In the genomic region with DNA sequence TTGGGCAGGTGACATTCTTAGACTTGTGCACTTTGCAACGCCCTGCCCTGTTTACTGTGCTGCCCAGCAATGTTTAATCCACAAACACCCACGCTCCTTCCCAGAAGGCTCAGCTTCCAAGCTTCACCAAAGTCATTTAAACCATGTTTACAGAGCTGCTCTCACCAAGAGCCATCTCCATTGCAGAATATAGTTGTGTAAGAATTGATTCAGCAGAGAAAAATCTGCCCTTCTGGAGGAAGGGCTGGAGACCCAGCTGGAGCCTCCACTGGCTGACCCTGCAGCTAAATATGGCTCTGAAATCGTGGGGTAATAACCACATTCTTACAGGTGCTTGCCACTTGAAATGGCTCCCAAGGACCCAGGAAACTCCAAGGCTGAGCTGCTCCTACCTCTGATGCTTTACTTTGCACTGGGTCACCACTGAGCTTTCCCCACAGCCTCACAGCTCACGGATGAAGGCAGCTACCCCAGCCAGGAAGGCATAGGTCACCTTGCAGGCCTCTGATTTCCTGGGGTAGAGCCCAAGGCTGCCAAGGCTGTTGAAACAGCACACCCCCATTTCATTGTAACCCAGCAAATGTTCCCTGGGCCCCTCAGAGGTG, we compare ENCODE assay signal across 10 cellular contexts. TPM values are rescaled to one million over a fixed set of nuclear protein-coding genes. Genes with fewer than 3 reads are reported as not detected.
DNase-seq lines count a peak whose midpoint lies in the region; ATAC-seq, FAIRE-seq and TF ChIP-seq lines count a peak whose summit lies in the region.
"Had no signal": no experiment of that assay in that cellular context is flagged by ENCODE, and none has a peak within 500 bp of the region (broad histone marks: within the 10 kb centered on the region; RNA-seq: fewer than 3 reads in every experiment).

No MANE protein-coding gene starts in this region.

- TF ChIP-seq CTCF in Panc1 (IDR thresholded peaks at IDR 0.05) (no peak), epithelial cell of proximal tubule (conservative IDR thresholded peaks at IDR 0.05; ENCODE audit: low read depth, low read length) (no peak), osteoblast (IDR thresholded peaks at IDR 0.05; ENCODE audit: extremely low read depth, low read depth, low read length) (no peak)

- no peaks in the 10 kb centered on the region for H3K9me3 Mint-ChIP-seq in CD4-positive, CD25-positive, alpha-beta regulatory T cell

- no peaks in the 10 kb centered on the region for H3K9me3 ChIP-seq in CD4-positive, CD25-positive, alpha-beta regulatory T cell (ENCODE audit: control insufficient read depth in 2 of 2, low read length in 2 of 2)
- H3K9me3 ChIP-seq in Panc1 (ENCODE audit: control insufficient read depth, insufficient read depth, low read depth, low read length): no peaks in the 10 kb centered on the region
- H3K9me3 ChIP-seq in osteoblast (ENCODE audit: low read depth, low read length): no peaks in the 10 kb centered on the region
- H3K9me3 ChIP-seq: heart left ventricle had no signal

- CTCF ChIA-PET in Panc1 (lab: Charles Lee): interaction anchor here (1.4 kb wide), 1 partner anchor 27 kb away, joined by 4 read pairs; no protein-coding TSS in a partner anchor

- peak overlapping the region; percentile 31 for H3K4me2 ChIP-seq in osteoblast (ENCODE audit: insufficient read depth, low read length)

- H3K36me3 Mint-ChIP-seq in CD4-positive, CD25-positive, alpha-beta regulatory T cell: peaks cover 47% of the 10 kb centered on the region

- no peak for FAIRE-seq in frontal cortex (lab: Jason Lieb, UNC)

- H4K20me1 ChIP-seq in osteoblast (ENCODE audit: insufficient read depth, low read length): peaks cover 49% of the 10 kb centered on the region

- H3K4me1 Mint-ChIP-seq in CD4-positive, CD25-positive, alpha-beta regulatory T cell: peaks cover 25 to 89% (median 56%) of the 10 kb centered on the region in 4 donors

- intact Hi-C loops in Panc1 (cut with micrococcal nuclease; ENCODE audit: unreplicated experiment): no loop called here

- peaks cover 60% of the 10 kb centered on the region for H3K36me3 ChIP-seq in CD4-positive, CD25-positive, alpha-beta regulatory T cell (ENCODE audit: control insufficient read depth, insufficient read depth, low read length)
- H3K36me3 ChIP-seq in Panc1 (ENCODE audit: control insufficient read depth, insufficient read depth, low read length) (peaks cover 14% of the 10 kb centered on the region), osteoblast (ENCODE audit: insufficient read depth, low read length) (peaks cover 84% of the 10 kb centered on the region)

- H3K4me1 ChIP-seq in CD4-positive, CD25-positive, alpha-beta regulatory T cell (ENCODE audit: control insufficient read depth, insufficient read depth, low read length, poor library complexity, severe bottlenecking): peaks cover 81% of the 10 kb centered on the region
- H3K4me1 ChIP-seq in Panc1 (ENCODE audit: control insufficient read depth, insufficient read depth, low read length) (peaks cover 23% of the 10 kb centered on the region), osteoblast (ENCODE audit: insufficient read depth, low read length) (peaks cover 61% of the 10 kb centered on the region)

- BruUV-seq in Panc1 (replicated peaks; lab: Mats Ljungman, UMichigan): no TSS peak

- POLR2A ChIA-PET in Panc1 (lab: Charles Lee): no interaction called here

- H3K27me3 Mint-ChIP-seq in CD4-positive, CD25-positive, alpha-beta regulatory T cell: no peaks in the 10 kb centered on the region

- H3K4me3 Mint-ChIP-seq in CD4-positive, CD25-positive, alpha-beta regulatory T cell: peak overlapping the region in 3 of 4 donors; percentile 26 to 73 (median 62)

- ATAC-seq in CD4-positive, CD25-positive, alpha-beta regulatory T cell (ENCODE audit: low read depth in 2 of 2): no peak
- ATAC-seq in Panc1: no peak
- ATAC-seq: activated CD4-positive, CD25-positive, alpha-beta regulatory T cell treated with anti-CD3 and anti-CD28 coated beads, Interleukin-2, amount 50 U/mL, for 24 hours had no signal

- H3K27ac Mint-ChIP-seq in CD4-positive, CD25-positive, alpha-beta regulatory T cell: peak overlapping the region; percentile 1 to 47 (median 36)

- no peak overlapping the region for H3K4me3 ChIP-seq in CD4-positive, CD25-positive, alpha-beta regulatory T cell (ENCODE audit: low read depth, low read length)
- no peak overlapping the region for H3K4me3 ChIP-seq in Panc1 (ENCODE audit: low read depth in 2 of 2, low read length in 2 of 2)
- no peak overlapping the region for H3K4me3 ChIP-seq in epithelial cell of proximal tubule (ENCODE audit: low read depth, low read length)
- H3K4me3 ChIP-seq in osteoblast (ENCODE audit: insufficient read depth, low read length): no peak overlapping the region
- H3K4me3 ChIP-seq: heart left ventricle had no signal

- no peaks in the 10 kb centered on the region for H3K27me3 ChIP-seq in CD4-positive, CD25-positive, alpha-beta regulatory T cell (ENCODE audit: control insufficient read depth, insufficient read depth, low read length)
- H3K27me3 ChIP-seq in Panc1 (ENCODE audit: control insufficient read depth, insufficient read depth, low read length) (no peaks in the 10 kb centered on the region), osteoblast (ENCODE audit: insufficient read depth, low read length) (no peaks in the 10 kb centered on the region)
- H3K27me3 ChIP-seq: heart left ventricle had no signal

- peak overlapping the region; percentile 34 for H3K27ac ChIP-seq in CD4-positive, CD25-positive, alpha-beta regulatory T cell (ENCODE audit: insufficient read depth, low read length, poor library complexity, severe bottlenecking)
- H3K27ac ChIP-seq in Panc1 (ENCODE audit: low read length) (peak overlapping the region; percentile 24; the same call in 1 of the 2 replicates), osteoblast (ENCODE audit: low read depth, low read length) (peak overlapping the region; percentile 87)

- no peak for DNase-seq in CD4-positive, CD25-positive, alpha-beta regulatory T cell
- no peak for DNase-seq in Panc1 (ENCODE audit: low read depth, low spot score)
- DNase-seq in epithelial cell of proximal tubule (ENCODE audit: low read depth): peak; percentile 83
- DNase-seq in osteoblast (ENCODE audit: insufficient read length, low spot score, missing footprints): peak; percentile 89
- DNase-seq in islet precursor cell: no peak
- no peak for DNase-seq in NCI-H1048 (lab: John Stamatoyannopoulos, UW)
- DNase-seq in midbrain (lab: John Stamatoyannopoulos, UW): no peak
- no peak for DNase-seq in frontal cortex (ENCODE audit: low spot score in 2 of 2)
- DNase-seq: heart left ventricle had no signal

- in situ Hi-C loops in Panc1 (cut with HindIII; ENCODE audit: low pct_unique_long_range_greater_than_20kb, low sequenced_read_pairs): no loop called here

- peaks cover 84% of the 10 kb centered on the region for H3K79me2 ChIP-seq in osteoblast (ENCODE audit: insufficient read depth, low read length)

- no peak overlapping the region for H2AFZ ChIP-seq in osteoblast (ENCODE audit: low read length)

RNA-seq across cellular contexts. Expression of gene CAPN2, which starts 8.8 kb away (rescaled TPM):
- total RNA-seq in CD4-positive, CD25-positive, alpha-beta regulatory T cell: 278 TPM
- polyA plus RNA-seq in CD4-positive, CD25-positive, alpha-beta regulatory T cell: 100 to 1,000 TPM; 132 to 191 (median 150) TPM
- total RNA-seq in Panc1 (2021; ENCODE audit: unreplicated experiment) (171 TPM), epithelial cell of proximal tubule (228 and 281 TPM in 2 replicates), osteoblast (340 and 341 TPM in 2 replicates), frontal cortex (36.7 TPM)
- 189 TPM for polyA plus RNA-seq in Panc1 (2012; ENCODE audit: insufficient read length)

RNA-seq across cellular contexts. Expression of gene CAPN8, which starts 55.6 kb away (rescaled TPM):
- 1.1 TPM for total RNA-seq in CD4-positive, CD25-positive, alpha-beta regulatory T cell
- under 1 TPM in 3 of 4 donors, not detected in 1; 0.12 to 0.65 (median 0.33) TPM for polyA plus RNA-seq in CD4-positive, CD25-positive, alpha-beta regulatory T cell
- total RNA-seq in Panc1 (2021; ENCODE audit: unreplicated experiment): 0.28 TPM
- 0.22 TPM for polyA plus RNA-seq in Panc1 (2012; ENCODE audit: insufficient read length)
- not detected in 2 replicates for total RNA-seq in epithelial cell of proximal tubule
- not detected in 2 replicates for total RNA-seq in osteoblast
- not detected for total RNA-seq in frontal cortex
- total RNA-seq: heart left ventricle had no signal
- polyA plus RNA-seq: heart left ventricle had no signal

Comparison
In these comparisons a context has a peak if more than half of its experiments do, and no peak if none do; other contexts are left out.
1. DNase-seq: peak in epithelial cell of proximal tubule (single experiment) and osteoblast (single experiment); none in CD4-positive, CD25-positive, alpha-beta regulatory T cell (0 of 3), Panc1 (single experiment), islet precursor cell (single experiment), NCI-H1048 (single experiment), midbrain (single experiment) and frontal cortex (0 of 2).
2. H3K27ac ChIP-seq: peak in every context shown above with its lines; median percentile 87 in osteoblast; 34 in CD4-positive, CD25-positive, alpha-beta regulatory T cell; 24 in Panc1.